In the genomic region with DNA sequence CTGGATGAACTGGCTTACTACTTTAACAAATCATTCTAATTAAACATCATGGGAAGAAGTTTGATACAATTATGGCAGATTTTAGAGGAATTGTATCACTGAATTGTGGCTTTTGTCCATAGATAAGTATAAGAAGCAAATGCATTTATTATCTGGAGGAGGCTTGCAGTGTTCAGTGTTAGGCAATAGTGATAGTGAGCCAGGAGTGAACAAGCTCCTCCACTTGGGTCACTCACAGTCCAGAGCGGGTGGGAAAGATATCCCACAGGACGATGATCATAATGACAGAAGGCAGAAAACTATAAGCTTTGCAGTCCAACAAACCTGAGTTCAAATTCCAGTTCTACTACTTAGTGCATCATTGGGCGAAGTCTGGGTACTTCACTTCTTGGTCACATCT, we compare ENCODE assay signal across 30 cellular contexts.
DNase-seq lines count a peak whose midpoint lies in the region; ATAC-seq and TF ChIP-seq lines count a peak whose summit lies in the region.
"Had no signal": no experiment of that assay in that cellular context is flagged by ENCODE, and none has a peak within 500 bp of the region (broad histone marks: within the 10 kb centered on the region; RNA-seq: fewer than 3 reads in every experiment).

No MANE protein-coding gene starts in this region.

- H3K4me3 ChIP-seq in cardiac muscle cell (no peak overlapping the region), fibroblast of pulmonary artery (replicated peaks; ENCODE audit: low read depth, low read length) (no peak overlapping the region)
- H3K4me3 ChIP-seq: GM23338, K562, MG63, PC-9, SJCRH30 had no signal

- H3K36me3 ChIP-seq in cardiac muscle cell, result no peaks in the 10 kb centered on the region
- H3K36me3 ChIP-seq: MG63, SJCRH30 had no signal

- POLR2A ChIA-PET in CD4-positive, alpha-beta T cell (lab: Charles Lee), result no interaction called here

- H3K4me1 ChIP-seq in cardiac muscle cell (ENCODE audit: low read depth), result peaks cover 21% of the 10 kb centered on the region
- H3K4me1 ChIP-seq: SJCRH30 had no signal

- H3K9me3 Mint-ChIP-seq in osteocyte (ENCODE audit: unreplicated experiment) (peaks cover 7% of the 10 kb centered on the region), type B pancreatic cell (peaks cover 5% of the 10 kb centered on the region)
- no peaks in the 10 kb centered on the region for H3K9me3 Mint-ChIP-seq in CD4-positive, alpha-beta T cell
- H3K9me3 Mint-ChIP-seq: CD8-positive, alpha-beta memory T cell; GM23338; H9 had no signal

- TF ChIP-seq CTCF in cardiac muscle cell (IDR thresholded peaks at IDR 0.05; ENCODE audit: low read depth, low read length) (no peak), fibroblast of pulmonary artery (IDR thresholded peaks at IDR 0.05; ENCODE audit: low read length, missing control alignments) (no peak), osteocyte (IDR thresholded peaks at IDR 0.05) (no peak), type B pancreatic cell (conservative IDR thresholded peaks at IDR 0.05) (no peak)
- no peak for TF ChIP-seq CTCF in CD4-positive, alpha-beta T cell (IDR thresholded peaks at IDR 0.05)

- ATAC-seq in left cardiac atrium, result no peak
- ATAC-seq in HG03135 (IDR thresholded peaks at IDR 0.05; ENCODE audit: unreplicated experiment), result no peak
- ATAC-seq in CD4-positive, alpha-beta T cell (ENCODE audit: poor library complexity), result no peak
- ATAC-seq: GM23338, HepG2, K562, Right ventricle myocardium inferior had no signal

- DNase-seq in cardiac muscle cell (ENCODE audit: low read depth in 1 of 2, low spot score in 1 of 2) (peak in 1 of 2 donors; percentile 72), left cardiac atrium (no peak), fibroblast of pulmonary artery (ENCODE audit: low read depth) (peak; percentile 44), osteocyte (ENCODE audit: extremely low spot score, unreplicated experiment) (no peak), type B pancreatic cell (ENCODE audit: extremely low spot score, unreplicated experiment) (no peak), DMS 273 treated with DMSO at 0.1 percent for 48 hours (lab: John Stamatoyannopoulos, UW) (no peak)
- no peak for DNase-seq in CD4-positive, alpha-beta T cell
- DNase-seq: Calu3; CD8-positive, alpha-beta memory T cell; DMS153; DND-41; H9; Kasumi-1; NCI-H1105 treated with DMSO at 0.1 percent for 48 hours; NCI-H146; NCI-H1930; NCI-H2107; NCI-H524 treated with DMSO at 0.1 percent for 48 hours; NCI-H774; PC-9; SJCRH30 had no signal

- H3K27ac Mint-ChIP-seq in osteocyte (ENCODE audit: unreplicated experiment), result peak overlapping the region; percentile 15
- peak overlapping the region; percentile 16 for H3K27ac Mint-ChIP-seq in type B pancreatic cell
- no peak overlapping the region for H3K27ac Mint-ChIP-seq in CD4-positive, alpha-beta T cell
- H3K27ac Mint-ChIP-seq: B cell; CD8-positive, alpha-beta memory T cell; GM23338 had no signal

- no peaks in the 10 kb centered on the region for H3K9me3 ChIP-seq in cardiac muscle cell (ENCODE audit: low read depth)
- H3K9me3 ChIP-seq in CD4-positive, alpha-beta T cell (ENCODE audit: control insufficient read depth, low read length), result no peaks in the 10 kb centered on the region
- H3K9me3 ChIP-seq: SJCRH30 had no signal

- intact Hi-C loops in left cardiac atrium (cut with DNase I), result no loop called here
- intact Hi-C loops in CD4-positive, alpha-beta T cell (cut with DNase I, micrococcal nuclease), result no loop called here

- H3K4me1 Mint-ChIP-seq in osteocyte (ENCODE audit: unreplicated experiment) (peaks cover 69% of the 10 kb centered on the region), type B pancreatic cell (ENCODE audit: unreplicated experiment) (peaks cover 46% of the 10 kb centered on the region)
- no peaks in the 10 kb centered on the region for H3K4me1 Mint-ChIP-seq in CD4-positive, alpha-beta T cell (ENCODE audit: low read depth)
- H3K4me1 Mint-ChIP-seq: B cell; CD8-positive, alpha-beta memory T cell had no signal

- H3K27ac ChIP-seq in cardiac muscle cell, result peak overlapping the region; percentile 78
- H3K27ac ChIP-seq in CD4-positive, alpha-beta T cell (ENCODE audit: low read depth, low read length), result no peak overlapping the region
- H3K27ac ChIP-seq: 22Rv1, C4-2B, PC-9, SJCRH30 had no signal

- H3K27me3 ChIP-seq in cardiac muscle cell, result no peaks in the 10 kb centered on the region
- H3K27me3 ChIP-seq in CD4-positive, alpha-beta T cell (ENCODE audit: control insufficient read depth, insufficient read depth, low read length), result no peaks in the 10 kb centered on the region
- H3K27me3 ChIP-seq: MG63, SJCRH30 had no signal

- H3K4me3 Mint-ChIP-seq in osteocyte (ENCODE audit: unreplicated experiment) (no peak overlapping the region), type B pancreatic cell (no peak overlapping the region)
- H3K4me3 Mint-ChIP-seq in CD4-positive, alpha-beta T cell, result no peak overlapping the region
- H3K4me3 Mint-ChIP-seq: B cell; CD8-positive, alpha-beta memory T cell; GM23338; H9 had no signal

- H3K27me3 Mint-ChIP-seq in osteocyte (ENCODE audit: unreplicated experiment) (no peaks in the 10 kb centered on the region), type B pancreatic cell (no peaks in the 10 kb centered on the region)
- no peaks in the 10 kb centered on the region for H3K27me3 Mint-ChIP-seq in CD4-positive, alpha-beta T cell

- CTCF ChIA-PET in CD4-positive, alpha-beta T cell (lab: Charles Lee), result no interaction called here

- H3K36me3 Mint-ChIP-seq in osteocyte (ENCODE audit: unreplicated experiment) (peaks cover 13% of the 10 kb centered on the region), type B pancreatic cell (peaks cover 34% of the 10 kb centered on the region)
- H3K36me3 Mint-ChIP-seq in CD4-positive, alpha-beta T cell (ENCODE audit: low read depth), result no peaks in the 10 kb centered on the region
